ENCODE assay signal across 1 cellular context in the genomic region with DNA sequence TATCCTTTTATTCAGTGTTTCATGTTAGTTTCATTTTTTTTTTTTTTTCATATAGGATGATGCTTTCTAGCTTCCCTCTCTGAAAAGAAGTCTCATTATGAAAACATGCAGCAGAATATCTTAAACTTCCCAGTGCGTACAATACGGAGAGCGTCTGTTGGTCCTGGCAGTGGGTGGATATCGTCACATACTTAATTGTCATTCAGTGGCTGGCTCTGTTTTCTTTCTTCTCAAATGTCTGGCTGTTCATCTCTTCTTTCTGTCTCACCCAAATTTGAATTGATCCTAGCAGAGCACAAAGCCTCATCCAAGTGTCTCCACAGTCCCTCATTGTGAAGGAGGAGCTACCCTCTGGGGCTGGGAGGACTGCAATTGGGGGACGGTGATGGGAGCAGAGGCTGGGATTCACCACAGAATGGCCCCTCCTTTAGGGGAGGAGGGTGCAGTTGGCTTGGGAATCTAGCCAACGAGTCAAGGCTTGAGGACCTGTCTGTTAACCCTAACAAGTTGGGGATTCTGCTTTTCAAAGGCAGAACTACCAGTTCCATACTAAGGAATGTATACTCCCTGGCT.
TF ChIP-seq lines count a peak whose summit lies in the region.

No MANE protein-coding gene starts in this region.

TF ChIP-seq in SK-N-SH, 30 proteins besides CTCF, POLR2A, EP300 and RAD21 (continued from another document):
- no peak for TF ChIP-seq USF2 (IDR thresholded peaks at IDR 0.05; ENCODE audit: borderline replicate concordance, low read depth, low read length)
- TF ChIP-seq RFX5 (IDR thresholded peaks at IDR 0.05; ENCODE audit: low read length) = no peak
- no peak for TF ChIP-seq MXI1 (IDR thresholded peaks at IDR 0.05; ENCODE audit: low read depth, low read length)
- TF ChIP-seq CHD2 (IDR thresholded peaks at IDR 0.05; ENCODE audit: low read length, partially characterized antibody) = peak; percentile 58
- TF ChIP-seq, protein P1, sequence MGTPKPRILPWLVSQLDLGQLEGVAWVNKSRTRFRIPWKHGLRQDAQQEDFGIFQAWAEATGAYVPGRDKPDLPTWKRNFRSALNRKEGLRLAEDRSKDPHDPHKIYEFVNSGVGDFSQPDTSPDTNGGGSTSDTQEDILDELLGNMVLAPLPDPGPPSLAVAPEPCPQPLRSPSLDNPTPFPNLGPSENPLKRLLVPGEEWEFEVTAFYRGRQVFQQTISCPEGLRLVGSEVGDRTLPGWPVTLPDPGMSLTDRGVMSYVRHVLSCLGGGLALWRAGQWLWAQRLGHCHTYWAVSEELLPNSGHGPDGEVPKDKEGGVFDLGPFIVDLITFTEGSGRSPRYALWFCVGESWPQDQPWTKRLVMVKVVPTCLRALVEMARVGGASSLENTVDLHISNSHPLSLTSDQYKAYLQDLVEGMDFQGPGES (IDR thresholded peaks at IDR 0.05; ENCODE audit: low read depth, low read length) = no peak
- no peak for TF ChIP-seq YY1 (IDR thresholded peaks at IDR 0.05; ENCODE audit: low read depth)
- TF ChIP-seq MEF2A (IDR thresholded peaks at IDR 0.05; ENCODE audit: borderline replicate concordance, low read depth) = no peak
- no peak for TF ChIP-seq JUND (IDR thresholded peaks at IDR 0.05)
TF ChIP-seq in SK-N-SH: peak in this region for 5.
